In genomic region chr19:57527136-57527881, GRCh38 we compare ENCODE assay signal across 8 cellular contexts. TPM values are rescaled to one million over a fixed set of nuclear protein-coding genes. Genes with fewer than 3 reads are reported as not detected.
DNase-seq lines count a peak whose midpoint lies in the region; ATAC-seq and TF ChIP-seq lines count a peak whose summit lies in the region.

Gene ZNF549 (plus strand): TSS chr19:57527356. CDS start chr19:57527574, 218 bp downstream.

- no peaks in the 10 kb centered on the region for H3K27me3 ChIP-seq in mammary epithelial cell (ENCODE audit: insufficient read depth, low read length)

- intact Hi-C loops in mammary epithelial cell (cut with micrococcal nuclease), result loop anchor here (1.0 to 5.0 kb wide), 4 partner anchors 29 to 121 kb away; partner anchors contain the start of genes ZNF419, ZNF550 and ZNF773

- H3K4me3 ChIP-seq in mammary epithelial cell (replicated peaks in 1 of 3; ENCODE audit: insufficient read depth in 1 of 3, low read depth in 2 of 3, low read length in 3 of 3) (peak within 1 kb of the TSS; percentile 61 to 77 (median 70)), skin epidermis (peak within 1 kb of the TSS; percentile 55 to 80 (median 70))

- H3K36me3 ChIP-seq in mammary epithelial cell (ENCODE audit: insufficient read depth, low read length), result no peaks in the 10 kb centered on the region

- CTCF ChIA-PET in mammary epithelial cell (lab: Charles Lee; ENCODE audit: low non-redundant PET), result no interaction called here

- TSS peak; percentile 54 for BruUV-seq in mammary epithelial cell (replicated peaks; lab: Mats Ljungman, UMichigan)

- H2AFZ ChIP-seq in mammary epithelial cell (ENCODE audit: low read depth, low read length), result peak within 1 kb of the TSS; percentile 97

- peak within 1 kb of the TSS; percentile 80 for H3K4me2 ChIP-seq in mammary epithelial cell (ENCODE audit: insufficient read depth, low read depth, low read length)

- H3K9me3 ChIP-seq in mammary epithelial cell (replicated peaks; ENCODE audit: insufficient read depth, low read length), result peaks cover 5% of the 10 kb centered on the region

- H4K20me1 ChIP-seq in mammary epithelial cell (ENCODE audit: insufficient read depth, low read length), result no peaks in the 10 kb centered on the region

- H3K27ac ChIP-seq in VCaP (peak within 1 kb of the TSS; percentile 91), mammary epithelial cell (ENCODE audit: insufficient read depth, low read depth, low read length) (peak within 1 kb of the TSS; percentile 3), skin epidermis (peak within 1 kb of the TSS; percentile 37 to 90 (median 81))

- peak within 1 kb of the TSS; percentile 36 for H3K9ac ChIP-seq in mammary epithelial cell (ENCODE audit: insufficient read depth, low read length)

- H3K4me1 ChIP-seq in mammary epithelial cell (ENCODE audit: insufficient read depth, low read length), result no peaks in the 10 kb centered on the region

- TF ChIP-seq CTCF in VCaP (conservative IDR thresholded peaks at IDR 0.05), result no peak
- TF ChIP-seq CTCF in mammary epithelial cell (conservative IDR thresholded peaks at IDR 0.05 in 1 of 2, IDR thresholded peaks at IDR 0.05 in 1 of 2; ENCODE audit: extremely low read depth in 1 of 2, insufficient read depth in 1 of 2, low read depth in 1 of 2, low read length in 2 of 2), result no peak

- in situ Hi-C loops in mammary epithelial cell (cut with MboI; ENCODE audit: low sequenced_read_pairs in 2 of 2), result no loop called here

- dilution Hi-C loops in mammary epithelial cell (cut with HindIII; ENCODE audit: low sequenced_read_pairs), result no loop called here

- WGBS in mammary epithelial cell (ENCODE audit: low coverage, missing lambda C conversion rate), result 16% methylated on average over 48 of the region's 64 CpGs

- DNase-seq in NCI-H2107 (lab: John Stamatoyannopoulos, UW) (peak; percentile 78), mammary epithelial cell (peak; percentile 96), iPS-NIHi7 (ENCODE audit: extremely low spot score) (peak; percentile 99), cortex of kidney (lab: John Stamatoyannopoulos, UW) (no peak)

- ATAC-seq in GM18508 (IDR thresholded peaks at IDR 0.05; ENCODE audit: insufficient read depth, unreplicated experiment), result peak; percentile 91
- peak; percentile 99 for ATAC-seq in HG02981 (IDR thresholded peaks at IDR 0.05; ENCODE audit: unreplicated experiment)

- H3K79me2 ChIP-seq in mammary epithelial cell (ENCODE audit: insufficient read depth, low read length), result peaks cover 11% of the 10 kb centered on the region

RNA-seq across cellular contexts. Expression of gene ZNF549, which starts in this region (rescaled TPM):
- 1 to 10 TPM; 6.1 to 7.0 TPM for total RNA-seq in mammary epithelial cell
- polyA plus RNA-seq in mammary epithelial cell, result 1.6 TPM
- polyA minus RNA-seq in mammary epithelial cell, result 6.2 TPM

Comparison
In these comparisons a context has a peak if more than half of its experiments do, and no peak if none do; other contexts are left out.
1. H3K27ac ChIP-seq: peak in every context shown above with its lines; median percentile 91 in VCaP; 81 in skin epidermis; 3 in mammary epithelial cell.